20 cellular contexts compared by ENCODE assay signal in the genomic region with DNA sequence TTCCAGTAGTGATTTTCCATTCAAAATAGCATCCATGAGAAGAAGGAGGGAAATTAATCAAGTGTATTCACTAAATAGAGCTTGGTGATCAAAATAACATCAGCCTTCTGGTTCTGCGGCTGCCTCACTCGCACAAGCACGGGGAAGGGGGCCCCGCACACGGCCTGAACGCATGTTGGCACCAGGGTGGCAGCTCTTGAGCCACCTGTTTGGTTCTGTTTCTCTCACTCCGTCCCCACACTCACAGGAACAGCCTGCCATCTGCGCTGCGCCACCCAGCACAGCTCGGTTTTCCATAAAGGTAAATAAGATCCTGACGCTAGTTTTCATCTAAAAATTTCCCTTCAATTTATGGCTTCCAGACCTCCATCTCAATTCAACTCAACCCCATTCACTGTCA. TPM values are rescaled to one million over a fixed set of nuclear protein-coding genes. Genes with fewer than 3 reads are reported as not detected.
DNase-seq lines count a peak whose midpoint lies in the region; ATAC-seq and TF ChIP-seq lines count a peak whose summit lies in the region.
"Had no signal": no experiment of that assay in that cellular context is flagged by ENCODE, and none has a peak within 500 bp of the region (broad histone marks: within the 10 kb centered on the region; RNA-seq: fewer than 3 reads in every experiment).

No MANE protein-coding gene starts in this region.

- no peaks in the 10 kb centered on the region for H3K27me3 Mint-ChIP-seq in H9 (ENCODE audit: low read depth)
- no peaks in the 10 kb centered on the region for H3K27me3 Mint-ChIP-seq in activated naive CD8-positive, alpha-beta T cell treated with anti-CD3 and anti-CD28 coated beads, Interleukin-2, amount 50 U/mL, for 24 hours
- H3K27me3 Mint-ChIP-seq: activated naive CD8-positive, alpha-beta T cell treated with anti-CD3 and anti-CD28 coated beads, Interleukin-2, amount 10 ng/mL, durations not matched to agents 7 days and 5 days; CD4-positive, alpha-beta memory T cell; naive B cell had no signal

- no peaks in the 10 kb centered on the region for H3K79me1 ChIP-seq in H9 (ENCODE audit: insufficient read depth, low read depth, low read length, poor library complexity, severe bottlenecking)
- peaks cover 2% of the 10 kb centered on the region for H3K79me1 ChIP-seq in mesenchymal stem cell (replicated peaks; ENCODE audit: low read length, poor library complexity, severe bottlenecking)

- H3K23me2 ChIP-seq in H9 (ENCODE audit: insufficient read length, low read depth, low read length, poor library complexity, severe bottlenecking), result no peaks in the 10 kb centered on the region

- H3K27ac Mint-ChIP-seq in H9, result peak overlapping the region in 2 of 3 experiments; percentile 11 to 86; a peak in 2 of 7 replicates
- H3K27ac Mint-ChIP-seq in activated naive CD8-positive, alpha-beta T cell treated with anti-CD3 and anti-CD28 coated beads, Interleukin-2, amount 50 U/mL, for 24 hours, result peak overlapping the region; percentile 76
- H3K27ac Mint-ChIP-seq: activated naive CD8-positive, alpha-beta T cell treated with anti-CD3 and anti-CD28 coated beads, Interleukin-2, amount 10 ng/mL, durations not matched to agents 7 days and 5 days; naive B cell had no signal

- no peak overlapping the region for H3K18ac ChIP-seq in H9 (ENCODE audit: insufficient read length, low read depth, low read length)
- peak overlapping the region; percentile 71 to 77 for H3K18ac ChIP-seq in mesenchymal stem cell (ENCODE audit: low read depth in 1 of 2, low read length in 2 of 2)

- H3T11ph ChIP-seq in H9 (ENCODE audit: low read length), result no peak overlapping the region

- H3K4ac ChIP-seq in H9 (ENCODE audit: low read depth, low read length), result no peak overlapping the region
- H3K4ac ChIP-seq in mesenchymal stem cell (ENCODE audit: low read depth in 1 of 2, low read length in 2 of 2), result peak overlapping the region in 1 of 2 experiments; percentile 77

- H3K79me2 ChIP-seq in H9 (ENCODE audit: insufficient read depth, low read length), result no peaks in the 10 kb centered on the region

- H3K4me1 ChIP-seq in H9 (ENCODE audit: insufficient read depth, low read length) (no peaks in the 10 kb centered on the region; the same call in 1 of the 2 replicates), mesenchymal stem cell (ENCODE audit: control insufficient read depth, insufficient read depth, low read depth, low read length) (peaks cover 6% of the 10 kb centered on the region), testis (no peaks in the 10 kb centered on the region)
- H3K4me1 ChIP-seq: sigmoid colon had no signal

- H3K4me3 ChIP-seq in AG04450 (ENCODE audit: low read depth, low read length) (no peak overlapping the region), mesenchymal stem cell (ENCODE audit: insufficient read depth in 1 of 2, low read depth in 1 of 2, low read length in 2 of 2) (no peak overlapping the region), testis (no peak overlapping the region)
- H3K4me3 ChIP-seq: lung, pancreas, sigmoid colon had no signal

- no peak overlapping the region for H2BK20ac ChIP-seq in H9 (ENCODE audit: low read depth, low read length, poor library complexity, severe bottlenecking)

- no peaks in the 10 kb centered on the region for H4K20me1 ChIP-seq in H9 (ENCODE audit: control insufficient read depth, insufficient read depth, insufficient read length)

- H4K91ac ChIP-seq in H9 (ENCODE audit: insufficient read length, low read depth, low read length), result no peak overlapping the region
- H4K91ac ChIP-seq in mesenchymal stem cell (ENCODE audit: low read length), result peak overlapping the region; percentile 70

- peaks cover 18 to 22% of the 10 kb centered on the region in 2 experiments for H3K4me1 Mint-ChIP-seq in H9
- H3K4me1 Mint-ChIP-seq in activated naive CD8-positive, alpha-beta T cell treated with anti-CD3 and anti-CD28 coated beads, Interleukin-2, amount 50 U/mL, for 24 hours, result peaks cover 51% of the 10 kb centered on the region
- H3K4me1 Mint-ChIP-seq: naive B cell had no signal

- no peak overlapping the region for H2AK5ac ChIP-seq in H9 (ENCODE audit: insufficient read length, low read length)
- peak overlapping the region; percentile 88 for H2AK5ac ChIP-seq in mesenchymal stem cell (ENCODE audit: low read length, severe bottlenecking)

- CTCF ChIA-PET in AG04450 (lab: Charles Lee), result no interaction called here

- no peaks in the 10 kb centered on the region for H3K9me3 Mint-ChIP-seq in H9
- peaks cover 6% of the 10 kb centered on the region for H3K9me3 Mint-ChIP-seq in activated naive CD8-positive, alpha-beta T cell treated with anti-CD3 and anti-CD28 coated beads, Interleukin-2, amount 50 U/mL, for 24 hours
- H3K9me3 Mint-ChIP-seq: activated naive CD8-positive, alpha-beta T cell treated with anti-CD3 and anti-CD28 coated beads, Interleukin-2, amount 10 ng/mL, durations not matched to agents 7 days and 5 days had no signal

- no peak overlapping the region for H4K5ac ChIP-seq in H9 (ENCODE audit: insufficient read length, low read depth, low read length)

- H3K4me2 ChIP-seq in H9 (ENCODE audit: insufficient read depth, insufficient read length, low read length), result no peak overlapping the region
- no peak overlapping the region for H3K4me2 ChIP-seq in mesenchymal stem cell (ENCODE audit: low read length, poor library complexity, severe bottlenecking)

- intact Hi-C loops in testis (cut with DNase I; ENCODE audit: low total_unique reads), result no loop called here

- ATAC-seq in activated naive CD8-positive, alpha-beta T cell treated with anti-CD3 and anti-CD28 coated beads, Interleukin-2, amount 50 U/mL, for 24 hours, result no peak
- ATAC-seq in GM19452 (IDR thresholded peaks at IDR 0.05; ENCODE audit: unreplicated experiment), result no peak
- ATAC-seq in HG03025 (IDR thresholded peaks at IDR 0.05; ENCODE audit: low FRiP score, unreplicated experiment), result no peak
- no peak for ATAC-seq in HG02973 (IDR thresholded peaks at IDR 0.05; ENCODE audit: unreplicated experiment)

- H3K9ac ChIP-seq in H9 (ENCODE audit: extremely low read depth, insufficient read length, low read length), result no peak overlapping the region
- H3K9ac ChIP-seq in mesenchymal stem cell (ENCODE audit: low read length), result peak overlapping the region; percentile 46

- H3K9me3 ChIP-seq in AG04450 (ENCODE audit: control insufficient read depth, insufficient read depth, low read length) (peaks cover 4% of the 10 kb centered on the region; the same call in 1 of the 2 replicates), H9 (ENCODE audit: control insufficient read depth, low read depth, low read length) (no peaks in the 10 kb centered on the region), mesenchymal stem cell (ENCODE audit: control insufficient read depth, low read length) (no peaks in the 10 kb centered on the region), testis (no peaks in the 10 kb centered on the region)
- H3K9me3 ChIP-seq: pancreas, sigmoid colon had no signal

- no peak overlapping the region for H2AFZ ChIP-seq in H9 (ENCODE audit: low read length)
- no peak overlapping the region for H2AFZ ChIP-seq in mesenchymal stem cell (ENCODE audit: low read depth, low read length)

- H4K8ac ChIP-seq in H9 (replicated peaks; ENCODE audit: insufficient read length, low read depth, low read length) (no peak overlapping the region), mesenchymal stem cell (ENCODE audit: low read length) (peak overlapping the region; percentile 35)

- no peak for TF ChIP-seq CTCF in AG04450 (IDR thresholded peaks at IDR 0.05; ENCODE audit: low read depth, low read length)
- no peak for TF ChIP-seq CTCF in H9 (conservative IDR thresholded peaks at IDR 0.05)
- TF ChIP-seq CTCF in testis (IDR thresholded peaks at IDR 0.05), result no peak

- H3K23ac ChIP-seq in H9 (ENCODE audit: insufficient read length, low read depth, low read length), result no peak overlapping the region
- no peak overlapping the region for H3K23ac ChIP-seq in mesenchymal stem cell (ENCODE audit: low read length in 2 of 2)

- POLR2A ChIA-PET in AG04450 (lab: Yijun Ruan, JAX), result interaction anchor here (0.6 to 1.3 kb wide), 2 partner anchors 16 to 98 kb away, joined by 4 to 7 read pairs; no protein-coding TSS in a partner anchor

- H2BK5ac ChIP-seq in H9 (ENCODE audit: insufficient read length, low read length) (no peak overlapping the region), mesenchymal stem cell (ENCODE audit: low read depth, low read length, poor library complexity, severe bottlenecking) (no peak overlapping the region)

- H2BK15ac ChIP-seq in H9 (ENCODE audit: low read depth, low read length), result no peak overlapping the region
- no peak overlapping the region for H2BK15ac ChIP-seq in mesenchymal stem cell (ENCODE audit: low read depth, poor library complexity, severe bottlenecking)

- H3K27me3 ChIP-seq in AG04450 (ENCODE audit: control insufficient read depth, insufficient read depth, low read length) (no peaks in the 10 kb centered on the region), H9 (ENCODE audit: insufficient read depth, low read length) (no peaks in the 10 kb centered on the region), mesenchymal stem cell (ENCODE audit: control insufficient read depth in 1 of 2, insufficient read depth in 1 of 2, low read length in 2 of 2) (no peaks in the 10 kb centered on the region), testis (no peaks in the 10 kb centered on the region)
- H3K27me3 ChIP-seq: pancreas, sigmoid colon had no signal

- no peak for DNase-seq in AG04450 (ENCODE audit: low read depth, low spot score)
- DNase-seq in H9, result no peak
- no peak for DNase-seq in activated naive CD8-positive, alpha-beta T cell treated with anti-CD3 and anti-CD28 coated beads, Interleukin-2, amount 50 U/mL, for 24 hours
- DNase-seq in mesenchymal stem cell, result no peak
- no peak for DNase-seq in testis
- DNase-seq: activated naive CD8-positive, alpha-beta T cell treated with anti-CD3 and anti-CD28 coated beads, Interleukin-2, amount 10 ng/mL, durations not matched to agents 7 days and 5 days; CD4-positive, alpha-beta memory T cell; cortex of kidney; GF-D8; KG1; naive B cell; NCI-H1436 treated with DMSO at 0.1 percent for 48 hours; NCI-H526; pancreas; sigmoid colon had no signal

- H3K36me3 ChIP-seq in mesenchymal stem cell (ENCODE audit: control insufficient read depth in 1 of 2, insufficient read depth in 2 of 2, low read depth in 1 of 2, low read length in 2 of 2) (no peaks in the 10 kb centered on the region), testis (ENCODE audit: low read depth, missing control alignments) (no peaks in the 10 kb centered on the region)
- H3K36me3 ChIP-seq: pancreas, sigmoid colon had no signal

- no peak overlapping the region for H2BK12ac ChIP-seq in H9 (ENCODE audit: insufficient read length, low read depth, low read length)
- peak overlapping the region; percentile 60 to 97 for H2BK12ac ChIP-seq in mesenchymal stem cell (ENCODE audit: low read length in 2 of 2)

- no peak overlapping the region for H3K14ac ChIP-seq in H9 (ENCODE audit: insufficient read depth, low read length)
- no peak overlapping the region for H3K14ac ChIP-seq in mesenchymal stem cell (ENCODE audit: low read length in 2 of 2)

- H3K4me3 Mint-ChIP-seq in H9, result no peak overlapping the region
- H3K4me3 Mint-ChIP-seq in activated naive CD8-positive, alpha-beta T cell treated with anti-CD3 and anti-CD28 coated beads, Interleukin-2, amount 50 U/mL, for 24 hours, result peak overlapping the region; percentile 52
- H3K4me3 Mint-ChIP-seq: activated naive CD8-positive, alpha-beta T cell treated with anti-CD3 and anti-CD28 coated beads, Interleukin-2, amount 10 ng/mL, durations not matched to agents 7 days and 5 days; CD4-positive, alpha-beta memory T cell; naive B cell had no signal

- H2BK120ac ChIP-seq in H9 (ENCODE audit: low read depth, low read length, poor library complexity, severe bottlenecking), result no peak overlapping the region
- peak overlapping the region; percentile 77 for H2BK120ac ChIP-seq in mesenchymal stem cell (ENCODE audit: low read depth, low read length)

- WGBS in H9 (ENCODE audit: extremely low coverage, insufficient read length, low lambda C conversion rate), result no CpG with 5 or more reads among the region's 11 CpGs
- whole genome bisulfite sequencing in mesenchymal stem cell, result 97% methylated on average over 11 of the region's 11 CpGs
- 93 to 96% methylated on average over 11 of the region's 11 CpGs for WGBS in testis, 2 donors

- no peak overlapping the region for H3K56ac ChIP-seq in H9 (ENCODE audit: insufficient read length, low read depth, low read length)

- TF ChIP-seq POLR2A in testis (IDR thresholded peaks at IDR 0.05), result no peak

- no peaks in the 10 kb centered on the region; a peak in 1 of 7 replicates for H3K36me3 Mint-ChIP-seq in H9 (ENCODE audit: insufficient read depth in 1 of 3, low read depth in 3 of 3)
- peaks cover 11% of the 10 kb centered on the region for H3K36me3 Mint-ChIP-seq in activated naive CD8-positive, alpha-beta T cell treated with anti-CD3 and anti-CD28 coated beads, Interleukin-2, amount 50 U/mL, for 24 hours (ENCODE audit: low read depth)
- H3K36me3 Mint-ChIP-seq: naive B cell had no signal

- peak overlapping the region; percentile 39 for H3K27ac ChIP-seq in AG04450 (ENCODE audit: low read depth, low read length)
- H3K27ac ChIP-seq in H9 (ENCODE audit: insufficient read length, low read depth, low read length), result no peak overlapping the region
- H3K27ac ChIP-seq in mesenchymal stem cell (ENCODE audit: low read length, poor library complexity, severe bottlenecking), result peak overlapping the region; percentile 13
- no peak overlapping the region for H3K27ac ChIP-seq in testis
- H3K27ac ChIP-seq: pancreas, sigmoid colon, VCaP had no signal

RNA-seq across cellular contexts. Expression of a gene that starts 49.4 kb away (rescaled TPM):
- polyA plus RNA-seq in AG04450 (2011; rRNA removed), result 2.0 and 2.1 TPM in 2 replicates
- 7.4 and 10.6 TPM in 2 replicates for polyA minus RNA-seq in AG04450 (2011; rRNA and poly(A)+ RNA removed)
- total RNA-seq in H9 (2021), result 22.4 and 23.1 TPM in 2 replicates
- 3.3 TPM for polyA plus RNA-seq in mesenchymal stem cell (2013, experiment 1 of 2)
- polyA plus RNA-seq in mesenchymal stem cell (2013, experiment 2 of 2), result 3.2 TPM
- 10 to 100 TPM; 34.6 to 51.6 TPM for total RNA-seq in testis
- 21.3 TPM for polyA plus RNA-seq in testis (ENCODE audit: insufficient read depth, low read depth, low replicate concordance)

Comparison
In these comparisons a context has a peak if more than half of its experiments do, and no peak if none do; other contexts are left out.
1. H3K27ac ChIP-seq: peak in AG04450 (single experiment) and mesenchymal stem cell (single experiment); none in H9 (single experiment) and testis (0 of 2).